In the genomic region with DNA sequence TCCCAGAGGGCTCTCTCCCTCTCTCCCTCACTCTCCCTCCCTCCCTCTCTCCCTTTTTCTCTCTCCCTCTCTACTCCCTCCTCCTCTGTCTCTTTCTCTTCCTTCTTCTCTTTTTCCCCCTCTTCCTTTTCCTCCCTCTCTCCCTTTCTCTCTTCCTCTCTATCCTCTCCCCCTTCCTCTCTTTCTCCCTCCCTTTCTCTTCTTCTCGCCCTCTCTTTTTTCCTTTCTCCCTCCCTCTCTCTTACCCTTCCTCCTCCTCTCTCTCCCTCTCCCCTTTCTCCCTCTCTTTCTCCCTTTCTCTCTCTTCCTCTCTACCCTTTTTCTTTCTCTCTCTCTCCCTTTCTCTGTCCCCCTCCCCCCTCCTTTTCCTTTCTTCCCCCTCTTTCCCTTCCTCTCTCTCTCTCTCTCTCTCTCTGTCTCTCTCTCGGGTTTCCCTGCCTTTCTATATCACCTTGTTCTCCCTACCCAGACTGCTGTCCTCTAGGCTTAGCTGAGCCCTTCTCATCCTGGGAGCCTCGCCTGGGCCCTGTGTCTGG, we compare ENCODE assay signal across 34 cellular contexts. TPM values are rescaled to one million over a fixed set of nuclear protein-coding genes. Genes with fewer than 3 reads are reported as not detected.
DNase-seq lines count a peak whose midpoint lies in the region; ATAC-seq and TF ChIP-seq lines count a peak whose summit lies in the region.
"Had no signal": no experiment of that assay in that cellular context is flagged by ENCODE, and none has a peak within 500 bp of the region (broad histone marks: within the 10 kb centered on the region; RNA-seq: fewer than 3 reads in every experiment).

No MANE protein-coding gene starts in this region.

- no peak for TF ChIP-seq CTCF in neural progenitor cell (IDR thresholded peaks at IDR 0.05)
- TF ChIP-seq CTCF in right atrium auricular region (IDR thresholded peaks at IDR 0.05), result no peak

- peak overlapping the region; percentile 47 for H3K9ac ChIP-seq in iPS-18a (ENCODE audit: low read length)
- H3K9ac ChIP-seq in neural progenitor cell, result no peak overlapping the region

- H3K27me3 Mint-ChIP-seq in T-helper 17 cell (peaks cover 2% of the 10 kb centered on the region), neural progenitor cell (ENCODE audit: insufficient read depth, low read depth) (peaks cover 8% of the 10 kb centered on the region)
- H3K27me3 Mint-ChIP-seq: activated CD4-positive, alpha-beta T cell treated with anti-CD3 and anti-CD28 coated beads for 36 hours; B cell; IgD-negative memory B cell; stimulated activated naive B cell treated with anti-CD40 and anti-IgM and Interleukin-4, amounts not matched to agents 10 μg/mL and 1 μg/mL and 100 μg/mL, for 72 hours had no signal

- H3K4me3 Mint-ChIP-seq in T-helper 17 cell, result no peak overlapping the region
- peak overlapping the region; percentile 76 for H3K4me3 Mint-ChIP-seq in neural progenitor cell
- H3K4me3 Mint-ChIP-seq: activated CD4-positive, alpha-beta T cell treated with anti-CD3 and anti-CD28 coated beads for 36 hours; activated naive CD8-positive, alpha-beta T cell treated with anti-CD3 and anti-CD28 coated beads, Interleukin-2, amount 10 ng/mL, durations not matched to agents 7 days and 5 days; B cell; CD4-positive, alpha-beta memory T cell; IgD-negative memory B cell; memory B cell; stimulated activated naive B cell treated with anti-CD40 and anti-IgM and Interleukin-4, amounts not matched to agents 10 μg/mL and 1 μg/mL and 100 μg/mL, for 72 hours had no signal

- H3K9me3 ChIP-seq in T-helper 17 cell (ENCODE audit: control insufficient read depth, low read length, poor library complexity, severe bottlenecking) (no peaks in the 10 kb centered on the region), iPS-18a (ENCODE audit: control insufficient read depth, low read depth, low read length) (no peaks in the 10 kb centered on the region), neural progenitor cell (ENCODE audit: low read depth) (no peaks in the 10 kb centered on the region), right atrium auricular region (no peaks in the 10 kb centered on the region)
- H3K9me3 ChIP-seq: gastroesophageal sphincter, Peyer's patch, uterus had no signal

- no peaks in the 10 kb centered on the region for H4K20me1 ChIP-seq in neural progenitor cell (ENCODE audit: low read depth)

- H3K4me1 Mint-ChIP-seq in T-helper 17 cell, result peaks cover 2% of the 10 kb centered on the region
- H3K4me1 Mint-ChIP-seq in neural progenitor cell, result peaks cover 54% of the 10 kb centered on the region
- H3K4me1 Mint-ChIP-seq: activated CD4-positive, alpha-beta T cell treated with anti-CD3 and anti-CD28 coated beads for 36 hours; activated naive CD8-positive, alpha-beta T cell treated with anti-CD3 and anti-CD28 coated beads, Interleukin-2, amount 10 ng/mL, durations not matched to agents 7 days and 5 days; B cell; CD4-positive, alpha-beta memory T cell; IgD-negative memory B cell had no signal

- peaks cover 20% of the 10 kb centered on the region for H3F3A ChIP-seq in neural progenitor cell (ENCODE audit: low read depth)

- H3K9me3 Mint-ChIP-seq in neural progenitor cell, result no peaks in the 10 kb centered on the region
- H3K9me3 Mint-ChIP-seq: activated naive CD8-positive, alpha-beta T cell treated with anti-CD3 and anti-CD28 coated beads, Interleukin-2, amount 10 ng/mL, durations not matched to agents 7 days and 5 days; CD4-positive, alpha-beta memory T cell; IgD-negative memory B cell; memory B cell; stimulated activated naive B cell treated with anti-CD40 and anti-IgM and Interleukin-4, amounts not matched to agents 10 μg/mL and 1 μg/mL and 100 μg/mL, for 72 hours had no signal

- ATAC-seq in T-helper 17 cell (no peak), HG03378 (IDR thresholded peaks at IDR 0.05; ENCODE audit: unreplicated experiment) (no peak), HG03571 (IDR thresholded peaks at IDR 0.05; ENCODE audit: unreplicated experiment) (no peak)
- ATAC-seq: activated CD4-positive, alpha-beta T cell treated with anti-CD3 and anti-CD28 coated beads for 36 hours; gastroesophageal sphincter; GM12878; stimulated activated naive B cell treated with anti-CD40 and anti-IgM and Interleukin-4, amounts not matched to agents 10 μg/mL and 1 μg/mL and 100 μg/mL, for 72 hours had no signal

- H3K4me3 ChIP-seq in H7 (ENCODE audit: insufficient read depth, low read depth, low read length) (peak overlapping the region; percentile 29; the same call in 1 of the 2 replicates), iPS-18a (ENCODE audit: low read length) (peak overlapping the region; percentile 59), neural progenitor cell (peak overlapping the region; percentile 43), right atrium auricular region (no peak overlapping the region)
- H3K4me3 ChIP-seq: gastroesophageal sphincter, GM12878, Peyer's patch, skin epidermis, uterus had no signal

- H3K27ac ChIP-seq in iPS-18a (ENCODE audit: low read length) (peak overlapping the region; percentile 55), neural progenitor cell (no peak overlapping the region), right atrium auricular region (no peak overlapping the region)
- H3K27ac ChIP-seq: gastroesophageal sphincter, skin epidermis, uterus had no signal

- peak overlapping the region; percentile 84 for H2AFZ ChIP-seq in neural progenitor cell (replicated peaks)

- H3K4me2 ChIP-seq in neural progenitor cell, result peak overlapping the region; percentile 68

- no peaks in the 10 kb centered on the region for H3K79me2 ChIP-seq in neural progenitor cell (ENCODE audit: low read depth)

- H3K36me3 ChIP-seq in H7 (replicated peaks; ENCODE audit: control insufficient read depth, insufficient read depth, low read length), result no peaks in the 10 kb centered on the region
- no peaks in the 10 kb centered on the region for H3K36me3 ChIP-seq in iPS-18a (ENCODE audit: control insufficient read depth, low read depth, low read length)
- no peaks in the 10 kb centered on the region for H3K36me3 ChIP-seq in neural progenitor cell
- no peaks in the 10 kb centered on the region for H3K36me3 ChIP-seq in right atrium auricular region
- H3K36me3 ChIP-seq: gastroesophageal sphincter, Peyer's patch, uterus had no signal

- H3K4me1 ChIP-seq in iPS-18a (ENCODE audit: control insufficient read depth, low read depth, low read length) (peaks cover 21% of the 10 kb centered on the region), neural progenitor cell (peaks cover 29% of the 10 kb centered on the region), right atrium auricular region (no peaks in the 10 kb centered on the region)
- H3K4me1 ChIP-seq: gastroesophageal sphincter, Peyer's patch, uterus had no signal

- H3K36me3 Mint-ChIP-seq in T-helper 17 cell (ENCODE audit: low read depth), result peaks cover 2% of the 10 kb centered on the region
- H3K36me3 Mint-ChIP-seq in neural progenitor cell, result peaks cover 2% of the 10 kb centered on the region
- H3K36me3 Mint-ChIP-seq: activated naive CD8-positive, alpha-beta T cell treated with anti-CD3 and anti-CD28 coated beads, Interleukin-2, amount 10 ng/mL, durations not matched to agents 7 days and 5 days; CD4-positive, alpha-beta memory T cell; memory B cell; stimulated activated naive B cell treated with anti-CD40 and anti-IgM and Interleukin-4, amounts not matched to agents 10 μg/mL and 1 μg/mL and 100 μg/mL, for 72 hours had no signal

- H3K27ac Mint-ChIP-seq in T-helper 17 cell (peak overlapping the region; percentile 27), neural progenitor cell (no peak overlapping the region)
- H3K27ac Mint-ChIP-seq: activated CD4-positive, alpha-beta T cell treated with anti-CD3 and anti-CD28 coated beads for 36 hours; activated naive CD8-positive, alpha-beta T cell treated with anti-CD3 and anti-CD28 coated beads, Interleukin-2, amount 10 ng/mL, durations not matched to agents 7 days and 5 days; B cell; IgD-negative memory B cell; memory B cell; stimulated activated naive B cell treated with anti-CD40 and anti-IgM and Interleukin-4, amounts not matched to agents 10 μg/mL and 1 μg/mL and 100 μg/mL, for 72 hours had no signal

- no peak for DNase-seq in H7
- DNase-seq in T-helper 17 cell, result no peak
- no peak for DNase-seq in neural progenitor cell (ENCODE audit: low spot score)
- DNase-seq in DMS114 treated with DMSO at 0.1 percent for 48 hours (lab: John Stamatoyannopoulos, UW; ENCODE audit: unreplicated experiment), result no peak
- DNase-seq in right atrium auricular region (ENCODE audit: low spot score), result no peak
- DNase-seq: activated CD4-positive, alpha-beta T cell treated with anti-CD3 and anti-CD28 coated beads for 36 hours; activated CD8-positive, alpha-beta memory T cell treated with anti-CD3 and anti-CD28 coated beads for 24 hours; activated effector memory CD4-positive, alpha-beta T cell treated with anti-CD3 and anti-CD28 coated beads, Interleukin-2, amount 50 U/mL, for 16 hours; activated naive CD8-positive, alpha-beta T cell treated with anti-CD3 and anti-CD28 coated beads, Interleukin-2, amount 10 ng/mL, durations not matched to agents 7 days and 5 days; aorta; CD4-positive, alpha-beta memory T cell; effector CD4-positive, alpha-beta T cell; hippocampal formation; NCI-H1092; NCI-H1694; nucleus accumbens; Peyer's patch; SHP77; stimulated activated naive B cell treated with anti-CD40 and anti-IgM and Interleukin-4, amounts not matched to agents 10 μg/mL and 1 μg/mL and 100 μg/mL, for 72 hours; uterus had no signal

- H3K27me3 ChIP-seq in H7 (ENCODE audit: control insufficient read depth, insufficient read depth, low read length) (no peaks in the 10 kb centered on the region), iPS-18a (ENCODE audit: control insufficient read depth, insufficient read depth, low read length) (no peaks in the 10 kb centered on the region), neural progenitor cell (no peaks in the 10 kb centered on the region), right atrium auricular region (no peaks in the 10 kb centered on the region)
- H3K27me3 ChIP-seq: gastroesophageal sphincter, Peyer's patch, uterus had no signal

RNA-seq across cellular contexts. Expression of gene TMEM220, which starts 25.8 kb away (rescaled TPM):
- total RNA-seq in H7 (2014; rRNA removed; shearing (Covaris generic)), result 1.9 and 5.3 TPM in 2 replicates
- total RNA-seq in T-helper 17 cell, result under 1 TPM; 0.77 to 0.81 TPM
- total RNA-seq in neural progenitor cell (ENCODE audit: low replicate concordance), result 0.28 and 1.5 TPM in 2 replicates
- 1 to 10 TPM; 5.5 to 6.5 TPM for total RNA-seq in right atrium auricular region
- total RNA-seq: H4 had no signal

RNA-seq across cellular contexts. Expression of gene TMEM238L, which starts 48.2 kb away (rescaled TPM):
- total RNA-seq in H7 (2014; rRNA removed; shearing (Covaris generic)), result not detected in 2 replicates
- total RNA-seq in T-helper 17 cell, result not detected
- not detected in 2 replicates for total RNA-seq in neural progenitor cell (ENCODE audit: low replicate concordance)
- not detected for total RNA-seq in right atrium auricular region
- total RNA-seq: A673; activated CD4-positive, alpha-beta T cell treated with anti-CD3 and anti-CD28 coated beads for 36 hours; activated naive CD8-positive, alpha-beta T cell treated with anti-CD3 and anti-CD28 coated beads, Interleukin-2, amount 10 ng/mL, durations not matched to agents 7 days and 5 days; aorta; B cell; CD4-positive, alpha-beta memory T cell; gastroesophageal sphincter; GM12878; H4; myocyte; T-helper 2 cell treated with Interferon-gamma antibody and Interleukin-4, amounts not matched to agents 100 ng/mL and 5 ng/mL, for 36 hours; temporal lobe; uterus had no signal

RNA-seq across cellular contexts. Expression of gene ADPRM, which starts 58.3 kb away (rescaled TPM):
- total RNA-seq in H7 (2014; rRNA removed; shearing (Covaris generic)), result 7.9 and 11.0 TPM in 2 replicates
- 10 to 100 TPM; 17.6 to 20.9 TPM for total RNA-seq in T-helper 17 cell
- total RNA-seq in neural progenitor cell (ENCODE audit: low replicate concordance), result 8.9 and 10.2 TPM in 2 replicates
- total RNA-seq in right atrium auricular region, result 1 to 10 TPM; 2.4 to 3.8 TPM

RNA-seq across cellular contexts. Expression of gene SCO1, which starts 58.3 kb away (rescaled TPM):
- total RNA-seq in H7 (2014; rRNA removed; shearing (Covaris generic)), result 69.6 and 70.4 TPM in 2 replicates
- total RNA-seq in T-helper 17 cell (10 to 100 TPM; 16.4 to 17.7 TPM), neural progenitor cell (ENCODE audit: low replicate concordance) (32.4 and 39.0 TPM in 2 replicates), right atrium auricular region (10 to 100 TPM; 14.6 to 21.6 TPM)

Comparison
In these comparisons a context has a peak if more than half of its experiments do, and no peak if none do; other contexts are left out.
1. H3K4me3 ChIP-seq: peak in H7 (single experiment), iPS-18a (single experiment) and neural progenitor cell (single experiment); none in right atrium auricular region (0 of 2).